9 cellular contexts compared by ENCODE assay signal in genomic region chr18:33440011-33440383, GRCh38. TPM values are rescaled to one million over a fixed set of nuclear protein-coding genes. Genes with fewer than 3 reads are reported as not detected.
DNase-seq lines count a peak whose midpoint lies in the region; ATAC-seq, FAIRE-seq and TF ChIP-seq lines count a peak whose summit lies in the region.
"Had no signal": no experiment of that assay in that cellular context is flagged by ENCODE, and none has a peak within 500 bp of the region (broad histone marks: within the 10 kb centered on the region; RNA-seq: fewer than 3 reads in every experiment).

No MANE protein-coding gene starts in this region.

- peak overlapping the region; percentile 84 for H3K4me3 Mint-ChIP-seq in astrocyte (ENCODE audit: unreplicated experiment)
- no peak overlapping the region for H3K4me3 Mint-ChIP-seq in CD8-positive, alpha-beta T cell
- H3K4me3 Mint-ChIP-seq: activated naive CD8-positive, alpha-beta T cell had no signal

- H3K36me3 Mint-ChIP-seq in astrocyte (ENCODE audit: low read depth, unreplicated experiment): no peaks in the 10 kb centered on the region
- no peaks in the 10 kb centered on the region for H3K36me3 Mint-ChIP-seq in CD8-positive, alpha-beta T cell
- H3K36me3 Mint-ChIP-seq: activated naive CD8-positive, alpha-beta T cell had no signal

- CTCF ChIA-PET in BJ (lab: Yijun Ruan, JAX): no interaction called here
- CTCF ChIA-PET in CD8-positive, alpha-beta T cell (lab: Charles Lee): no interaction called here

- no CpG with 5 or more reads among the region's 9 CpGs for WGBS in iPS DF 6.9 (ENCODE audit: insufficient coverage, insufficient read length)

- no peak for ATAC-seq in CD8-positive, alpha-beta T cell

- H3K27ac ChIP-seq in astrocyte (ENCODE audit: low read depth, low read length) (no peak overlapping the region), iPS DF 6.9 (ENCODE audit: low read length) (no peak overlapping the region)
- no peak overlapping the region for H3K27ac ChIP-seq in CD8-positive, alpha-beta T cell (ENCODE audit: low read depth, low read length)

- no peak for FAIRE-seq in astrocyte (lab: Jason Lieb, UNC)

- TF ChIP-seq CTCF in BJ (IDR thresholded peaks at IDR 0.05; ENCODE audit: insufficient read depth, low read depth, low read length) (0 out of 2 replicates have a peak, but pooled peaks have one; percentile 12), astrocyte (IDR thresholded peaks at IDR 0.05; ENCODE audit: insufficient read depth, low read depth, low read length) (peak; percentile 50)
- TF ChIP-seq CTCF in CD8-positive, alpha-beta T cell (IDR thresholded peaks at IDR 0.05): no peak

- H3K4me2 ChIP-seq in astrocyte (ENCODE audit: low read length) (peak overlapping the region; percentile 90), skeletal muscle satellite cell (ENCODE audit: low read length) (peak overlapping the region; percentile 80)

- no peak for DNase-seq in BJ (ENCODE audit: low read depth)
- DNase-seq in NCI-H1105 (lab: John Stamatoyannopoulos, UW): peak; percentile 51
- DNase-seq in astrocyte (ENCODE audit: low read depth): peak; percentile 64
- peak; percentile 35 for DNase-seq in iPS DF 6.9 (ENCODE audit: low read depth, low spot score)
- DNase-seq in T-helper 9 cell: no peak
- DNase-seq in T-helper 1 cell: no peak
- no peak for DNase-seq in CD8-positive, alpha-beta T cell

- intact Hi-C loops in CD8-positive, alpha-beta T cell (cut with DNase I, micrococcal nuclease): no loop called here

- H3K36me3 ChIP-seq in BJ (ENCODE audit: control insufficient read depth, insufficient read depth, low read length): no peaks in the 10 kb centered on the region
- no peaks in the 10 kb centered on the region for H3K36me3 ChIP-seq in astrocyte (ENCODE audit: insufficient read depth, low read length)
- no peaks in the 10 kb centered on the region for H3K36me3 ChIP-seq in iPS DF 6.9 (ENCODE audit: control insufficient read depth, insufficient read depth, low read length)
- H3K36me3 ChIP-seq in skeletal muscle satellite cell (ENCODE audit: insufficient read depth, low read length): no peaks in the 10 kb centered on the region
- no peaks in the 10 kb centered on the region for H3K36me3 ChIP-seq in CD8-positive, alpha-beta T cell (ENCODE audit: insufficient read depth, low read length)

- H3K27me3 ChIP-seq in BJ (ENCODE audit: control insufficient read depth, insufficient read depth, low read length): no peaks in the 10 kb centered on the region
- peaks cover 3% of the 10 kb centered on the region for H3K27me3 ChIP-seq in astrocyte (ENCODE audit: insufficient read depth, low read length)
- H3K27me3 ChIP-seq in iPS DF 6.9 (ENCODE audit: control insufficient read depth, insufficient read depth, low read length): peaks cover 2% of the 10 kb centered on the region; the same call in 1 of the 2 replicates
- H3K27me3 ChIP-seq in skeletal muscle satellite cell (ENCODE audit: control insufficient read depth, insufficient read depth, low read length): peaks cover 31% of the 10 kb centered on the region
- H3K27me3 ChIP-seq in CD8-positive, alpha-beta T cell (ENCODE audit: insufficient read depth, low read length): no peaks in the 10 kb centered on the region

- POLR2A ChIA-PET in BJ (lab: Charles Lee): no interaction called here
- POLR2A ChIA-PET in CD8-positive, alpha-beta T cell (lab: Charles Lee): no interaction called here

- no peaks in the 10 kb centered on the region for H3K79me2 ChIP-seq in astrocyte (ENCODE audit: insufficient read depth, low read length)

- H3K27ac Mint-ChIP-seq in astrocyte (ENCODE audit: unreplicated experiment): no peak overlapping the region
- no peak overlapping the region for H3K27ac Mint-ChIP-seq in CD8-positive, alpha-beta T cell
- H3K27ac Mint-ChIP-seq: activated naive CD8-positive, alpha-beta T cell had no signal

- peaks cover 3% of the 10 kb centered on the region for H3K27me3 Mint-ChIP-seq in astrocyte (ENCODE audit: low read depth, unreplicated experiment)
- H3K27me3 Mint-ChIP-seq in CD8-positive, alpha-beta T cell (ENCODE audit: low read depth): peaks cover 19% of the 10 kb centered on the region

- peak overlapping the region; percentile 32 for H2AFZ ChIP-seq in astrocyte (ENCODE audit: low read depth, low read length)

- H3K9me3 Mint-ChIP-seq in astrocyte (ENCODE audit: unreplicated experiment): no peaks in the 10 kb centered on the region
- peaks cover 16% of the 10 kb centered on the region for H3K9me3 Mint-ChIP-seq in CD8-positive, alpha-beta T cell

- H3K4me3 ChIP-seq in BJ (ENCODE audit: low read depth, low read length) (no peak overlapping the region), astrocyte (ENCODE audit: insufficient read depth, low read depth, low read length) (peak overlapping the region; percentile 69), iPS DF 6.9 (ENCODE audit: low read length) (peak overlapping the region; percentile 81; the same call in 1 of the 2 replicates), skeletal muscle satellite cell (ENCODE audit: low read length) (no peak overlapping the region)
- no peak overlapping the region for H3K4me3 ChIP-seq in CD8-positive, alpha-beta T cell (ENCODE audit: low read depth, low read length)

- H3K9ac ChIP-seq in astrocyte (ENCODE audit: low read length): peak overlapping the region; percentile 70
- no peak overlapping the region for H3K9ac ChIP-seq in skeletal muscle satellite cell (ENCODE audit: low read depth, low read length)

- peaks cover 2% of the 10 kb centered on the region for H3K4me1 Mint-ChIP-seq in astrocyte (ENCODE audit: low read depth, unreplicated experiment)
- no peaks in the 10 kb centered on the region for H3K4me1 Mint-ChIP-seq in CD8-positive, alpha-beta T cell (ENCODE audit: low read depth)

- H4K20me1 ChIP-seq in astrocyte (ENCODE audit: insufficient read depth, low read length): no peaks in the 10 kb centered on the region

- H3K4me1 ChIP-seq in astrocyte (ENCODE audit: insufficient read depth, low read length): peaks cover 6% of the 10 kb centered on the region
- no peaks in the 10 kb centered on the region for H3K4me1 ChIP-seq in iPS DF 6.9 (ENCODE audit: control insufficient read depth, insufficient read depth, low read length)
- no peaks in the 10 kb centered on the region for H3K4me1 ChIP-seq in skeletal muscle satellite cell (ENCODE audit: control insufficient read depth, insufficient read depth, low read length)
- H3K4me1 ChIP-seq in CD8-positive, alpha-beta T cell (ENCODE audit: insufficient read depth, low read length): no peaks in the 10 kb centered on the region

- H3K9me3 ChIP-seq in astrocyte (ENCODE audit: insufficient read depth, low read depth, low read length): no peaks in the 10 kb centered on the region
- no peaks in the 10 kb centered on the region for H3K9me3 ChIP-seq in iPS DF 6.9 (ENCODE audit: control insufficient read depth, insufficient read depth, low read length)
- H3K9me3 ChIP-seq in skeletal muscle satellite cell (replicated peaks; ENCODE audit: low read length): no peaks in the 10 kb centered on the region
- H3K9me3 ChIP-seq in CD8-positive, alpha-beta T cell (ENCODE audit: low read length): no peaks in the 10 kb centered on the region

RNA-seq across cellular contexts. Expression of gene CCDC178, which starts 0.5 kb away (rescaled TPM):
- polyA plus RNA-seq in BJ (2011; rRNA removed): not detected in 2 replicates
- polyA minus RNA-seq in BJ (2011; rRNA and poly(A)+ RNA removed): not detected in 2 replicates
- 0.30 TPM in 1 of 2 replicates, not detected in the other for total RNA-seq in astrocyte
- under 0.01 and 0.25 TPM in 2 replicates for total RNA-seq in skeletal muscle satellite cell (2012; rRNA removed)
- total RNA-seq in CD8-positive, alpha-beta T cell: not detected

Comparison
In these comparisons a context has a peak if more than half of its experiments do, and no peak if none do; other contexts are left out.
1. DNase-seq: peak in NCI-H1105 (single experiment), astrocyte (single experiment) and iPS DF 6.9 (single experiment); none in BJ (single experiment), T-helper 9 cell (single experiment), T-helper 1 cell (0 of 5) and CD8-positive, alpha-beta T cell (0 of 7).
2. H3K4me3 ChIP-seq: peak in astrocyte (single experiment) and iPS DF 6.9 (single experiment); none in BJ (single experiment), skeletal muscle satellite cell (single experiment) and CD8-positive, alpha-beta T cell (single experiment).